ENCODE assay signal across 8 cellular contexts in the genomic region with DNA sequence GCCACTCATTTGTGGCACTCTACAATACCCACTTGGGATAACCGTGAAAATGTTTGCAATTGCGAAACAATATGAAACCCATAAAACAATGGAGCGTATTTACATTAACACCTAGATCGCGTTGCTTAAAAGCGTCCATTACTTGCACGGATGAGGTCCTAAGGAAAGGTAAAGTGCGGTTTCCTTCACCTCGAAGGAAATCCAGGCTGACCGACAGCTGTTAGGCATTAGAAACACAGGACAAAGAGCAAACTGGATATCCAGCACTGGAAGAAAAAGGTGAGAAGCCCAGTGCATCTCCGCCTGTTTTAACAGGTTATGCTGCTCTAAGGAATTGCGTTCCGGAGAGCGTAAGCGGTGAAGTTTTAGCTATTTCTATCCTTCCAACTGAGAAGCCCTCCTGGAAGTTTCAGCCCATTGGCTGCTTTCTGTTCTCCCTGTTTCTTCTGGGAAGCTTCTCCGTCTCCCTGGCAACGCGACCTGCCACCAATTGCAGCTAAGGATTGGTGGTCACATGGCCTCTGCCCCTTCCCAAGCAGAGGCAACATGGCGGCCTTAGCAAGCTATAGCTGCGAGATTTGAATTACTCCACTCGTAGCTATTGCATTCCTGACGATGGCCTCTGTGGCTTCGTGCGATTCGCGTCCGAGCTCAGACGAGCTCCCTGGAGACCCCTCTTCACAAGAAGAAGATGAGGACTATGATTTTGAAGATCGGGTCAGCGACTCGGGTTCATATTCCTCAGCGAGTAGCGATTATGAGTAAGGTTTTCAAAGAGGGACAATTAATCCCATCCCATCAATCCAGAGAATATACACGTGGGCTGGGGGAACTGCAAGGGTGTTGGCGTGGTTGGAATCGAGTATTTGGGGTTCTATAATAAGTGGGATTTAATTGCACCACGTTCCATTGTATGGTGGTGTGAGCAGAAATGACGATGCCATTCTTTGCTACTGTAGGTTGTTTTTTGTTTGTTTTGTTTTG. TPM values are rescaled to one million over a fixed set of nuclear protein-coding genes. Genes with fewer than 3 reads are reported as not detected.
DNase-seq lines count a peak whose midpoint lies in the region; ATAC-seq and TF ChIP-seq lines count a peak whose summit lies in the region.

A gene (plus strand): TSS at position 538 of the 984 bp plus-strand sequence. CDS start 78 bp downstream, at position 616.

- H3K4me3 Mint-ChIP-seq in mesothelial cell of epicardium: peak within 1 kb of the TSS; percentile 94

- TF ChIP-seq CTCF in AG04449 (IDR thresholded peaks at IDR 0.05; ENCODE audit: insufficient read depth, low read length, missing control alignments): no peak
- no peak for TF ChIP-seq CTCF in mesothelial cell of epicardium (IDR thresholded peaks at IDR 0.05; ENCODE audit: unreplicated experiment)

- DNase-seq in AG04449 (ENCODE audit: low read depth, low spot score): peak; percentile 88
- DNase-seq in NCI-H2107 (lab: John Stamatoyannopoulos, UW): peak; percentile 29
- peak; percentile 4 for DNase-seq in activated CD4-positive, alpha-beta T cell treated with anti-CD3 and anti-CD28 coated beads, Interleukin-2, amount 50 U/mL, for 1 hour
- DNase-seq in mesothelial cell of epicardium (ENCODE audit: low spot score in 2 of 2, unreplicated experiment in 2 of 2): peak; percentile 84 to 91
- DNase-seq in stromal cell of bone marrow (ENCODE audit: low read depth): peak; percentile 95

- H3K36me3 Mint-ChIP-seq in mesothelial cell of epicardium: peaks cover 2% of the 10 kb centered on the region

- H3K27ac Mint-ChIP-seq in mesothelial cell of epicardium: peak within 1 kb of the TSS; percentile 98

- no peaks in the 10 kb centered on the region for H3K9me3 Mint-ChIP-seq in mesothelial cell of epicardium

- CTCF ChIA-PET in AG04449 (lab: Yijun Ruan, JAX): interaction anchor here (1.1 to 2.2 kb wide), 3 partner anchors 9 to 100 kb away, joined by 3 to 14 read pairs (median 9); no protein-coding TSS in a partner anchor

- peak; percentile 98 for ATAC-seq in GM18858 (IDR thresholded peaks at IDR 0.05; ENCODE audit: unreplicated experiment)
- ATAC-seq in HG03066 (IDR thresholded peaks at IDR 0.05; ENCODE audit: low read depth, unreplicated experiment): peak; percentile 99
- ATAC-seq in esophagus mucosa: peak; percentile 99

- POLR2A ChIA-PET in AG04449 (lab: Yijun Ruan, JAX): interaction anchor here (0.7 kb wide), 1 partner anchor 1785 kb away, joined by 4 read pairs; no protein-coding TSS in a partner anchor

- peaks cover 17% of the 10 kb centered on the region for H3K27me3 Mint-ChIP-seq in mesothelial cell of epicardium (ENCODE audit: low read depth)

- peak within 1 kb of the TSS; percentile 77 for H3K4me3 ChIP-seq in AG04449 (ENCODE audit: low read depth, low read length)

- H3K4me1 Mint-ChIP-seq in mesothelial cell of epicardium: peaks cover 18% of the 10 kb centered on the region

RNA-seq across cellular contexts. Expression of the gene that starts here (rescaled TPM):
- 7.9 TPM for total RNA-seq in esophagus mucosa
- 25.0 to 27.7 TPM (median 26.2 TPM) in 3 replicates for total RNA-seq in mesothelial cell of epicardium

Comparison
In these comparisons a context has a peak if more than half of its experiments do, and no peak if none do; other contexts are left out.
1. Peak in every context shown above with its lines: DNase-seq, ATAC-seq and H3K4me3 ChIP-seq.
2. DNase-seq: peak in every context shown above with its lines; median percentile 95 in stromal cell of bone marrow; 88 in AG04449; 88 in mesothelial cell of epicardium; 29 in NCI-H2107; 4 in activated CD4-positive, alpha-beta T cell treated with anti-CD3 and anti-CD28 coated beads, Interleukin-2, amount 50 U/mL, for 1 hour.